ENCODE assay signal across 8 cellular contexts in the genomic region with DNA sequence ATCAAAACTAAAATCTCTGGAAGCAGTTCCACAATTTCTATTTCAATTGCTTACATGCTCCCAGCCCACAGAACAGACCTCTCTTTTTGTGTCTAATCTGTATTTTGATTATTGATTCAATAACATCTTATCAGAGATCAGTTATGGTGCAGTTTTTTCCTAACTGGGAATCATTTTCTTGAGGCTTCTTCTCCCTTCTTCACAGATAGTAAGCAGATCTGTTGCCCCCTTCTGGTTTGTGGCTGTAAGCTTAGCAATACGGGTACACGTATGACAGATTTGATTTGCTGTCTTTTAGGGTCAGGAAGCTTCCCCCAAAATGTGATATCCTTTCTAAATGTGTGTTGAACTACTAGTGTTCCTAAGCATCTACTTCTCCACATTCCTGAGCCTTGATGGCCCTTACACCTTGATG. TPM values are rescaled to one million over a fixed set of nuclear protein-coding genes. Genes with fewer than 3 reads are reported as not detected.
DNase-seq lines count a peak whose midpoint lies in the region; ATAC-seq and TF ChIP-seq lines count a peak whose summit lies in the region.

No MANE protein-coding gene starts in this region.

- peak; percentile 25 for DNase-seq in CMK (ENCODE audit: low read depth)
- no peak for DNase-seq in coronary artery (ENCODE audit: low spot score)
- DNase-seq in myocyte (ENCODE audit: low read depth) = peak; percentile 52
- DNase-seq in stimulated activated CD4-positive, alpha-beta T cell treated with anti-CD3 and anti-CD28 coated beads, Interleukin-15, amount 100 ng/mL, for 24 hours = no peak
- DNase-seq in HuH-7 (ENCODE audit: low spot score) = no peak

- TF ChIP-seq CTCF in LNCAP (IDR thresholded peaks at IDR 0.05) (peak; percentile 52; the same call in 1 of the 2 replicates), coronary artery (IDR thresholded peaks at IDR 0.05) (no peak)

- H3K4me3 ChIP-seq in coronary artery = no peak overlapping the region

- peak overlapping the region; percentile 67 to 85 for H3K27ac ChIP-seq in coronary artery

- ATAC-seq in HG03342 (IDR thresholded peaks at IDR 0.05; ENCODE audit: unreplicated experiment) = no peak
- ATAC-seq in GM18868 (IDR thresholded peaks at IDR 0.05; ENCODE audit: unreplicated experiment) = no peak

RNA-seq across cellular contexts. Expression of a gene that starts 39.4 kb away (rescaled TPM):
- 71.3 and 71.7 TPM in 2 replicates for total RNA-seq in myocyte
- 38.9 TPM for polyA plus RNA-seq in myocyte (2012)

RNA-seq across cellular contexts. Expression of a gene that starts 39.5 kb away (rescaled TPM):
- total RNA-seq in myocyte = 17.5 and 34.4 TPM in 2 replicates
- 10.1 TPM for polyA plus RNA-seq in myocyte (2012)

Comparison
In these comparisons a context has a peak if more than half of its experiments do, and no peak if none do; other contexts are left out.
1. DNase-seq: peak in CMK (single experiment) and myocyte (single experiment); none in coronary artery (single experiment), stimulated activated CD4-positive, alpha-beta T cell treated with anti-CD3 and anti-CD28 coated beads, Interleukin-15, amount 100 ng/mL, for 24 hours (single experiment) and HuH-7 (single experiment).